In the genomic region with DNA sequence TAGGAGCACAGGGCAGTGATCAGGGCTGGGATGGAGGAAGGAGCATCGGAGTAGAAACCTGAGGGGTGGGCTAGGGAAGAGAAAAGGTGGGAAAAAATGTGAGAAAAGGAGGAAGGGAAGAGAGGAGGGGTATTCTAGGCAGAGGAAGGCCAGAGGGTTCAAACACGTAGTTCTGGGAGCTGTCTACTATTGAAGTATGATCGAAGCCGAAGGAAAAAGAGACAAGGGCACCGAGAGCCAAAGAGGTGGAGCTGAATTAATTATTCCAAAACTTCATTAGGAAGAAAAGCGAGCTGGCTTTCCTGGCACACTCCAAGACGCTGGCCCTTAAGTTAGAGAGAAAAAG, we compare ENCODE assay signal across 10 cellular contexts. TPM values are rescaled to one million over a fixed set of nuclear protein-coding genes. Genes with fewer than 3 reads are reported as not detected.
A peak's percentile ranks its signal among the peaks of the same experiment; 100 is the strongest.
DNase-seq lines count a peak whose midpoint lies in the region; ATAC-seq and TF ChIP-seq lines count a peak whose summit lies in the region.
"Had no signal": no experiment of that assay in that cellular context is flagged by ENCODE, and none has a peak within 500 bp of the region (broad histone marks: within the 10 kb centered on the region; RNA-seq: fewer than 3 reads in every experiment).

No MANE protein-coding gene starts in this region.

- peaks cover 51% of the 10 kb centered on the region for H3K27me3 ChIP-seq in CD4-positive, alpha-beta T cell (ENCODE audit: control insufficient read depth, insufficient read depth, low read length)
- no peaks in the 10 kb centered on the region for H3K27me3 ChIP-seq in PC-3 (ENCODE audit: low read length)
- peaks cover 6% of the 10 kb centered on the region for H3K27me3 ChIP-seq in neuron (ENCODE audit: insufficient read depth, low read length)
- peaks cover 21% of the 10 kb centered on the region for H3K27me3 ChIP-seq in A673 (replicated peaks; ENCODE audit: insufficient read depth, low read depth, low read length, poor library complexity)
- H3K27me3 ChIP-seq in testis, result no peaks in the 10 kb centered on the region

- H3K27me3 Mint-ChIP-seq in CD4-positive, alpha-beta T cell, result peaks cover 68% of the 10 kb centered on the region

- intact Hi-C loops in CD4-positive, alpha-beta T cell (cut with DNase I, micrococcal nuclease), result no loop called here
- intact Hi-C loops in PC-3 (cut with micrococcal nuclease), result no loop called here
- intact Hi-C loops in A673 (cut with micrococcal nuclease; ENCODE audit: unreplicated experiment), result no loop called here
- intact Hi-C loops in testis (cut with DNase I; ENCODE audit: low total_unique reads), result no loop called here

- no peaks in the 10 kb centered on the region for H3K36me3 Mint-ChIP-seq in CD4-positive, alpha-beta T cell (ENCODE audit: low read depth)

- no peak for TF ChIP-seq CTCF in CD4-positive, alpha-beta T cell (IDR thresholded peaks at IDR 0.05)
- TF ChIP-seq CTCF in PC-3 (conservative IDR thresholded peaks at IDR 0.05; ENCODE audit: low read depth, low read length), result no peak
- TF ChIP-seq CTCF in choroid plexus epithelial cell (conservative IDR thresholded peaks at IDR 0.05; ENCODE audit: low read depth, low read length), result no peak
- TF ChIP-seq CTCF in A673 (conservative IDR thresholded peaks at IDR 0.05; ENCODE audit: low read depth, low read length), result no peak
- no peak for TF ChIP-seq CTCF in testis (IDR thresholded peaks at IDR 0.05)

- no peak for ATAC-seq in CD4-positive, alpha-beta T cell (ENCODE audit: poor library complexity)
- no peak for ATAC-seq in PC-3
- no peak for ATAC-seq in HG02610 (IDR thresholded peaks at IDR 0.05; ENCODE audit: unreplicated experiment)

- H3K4me1 Mint-ChIP-seq in CD4-positive, alpha-beta T cell (ENCODE audit: low read depth), result peaks cover 38% of the 10 kb centered on the region

- H3K27ac ChIP-seq in CD4-positive, alpha-beta T cell (ENCODE audit: low read depth, low read length), result no peak overlapping the region
- no peak overlapping the region for H3K27ac ChIP-seq in PC-3 (ENCODE audit: low read length)
- no peak overlapping the region for H3K27ac ChIP-seq in A673 (ENCODE audit: low read depth, low read length, poor library complexity, severe bottlenecking)
- no peak overlapping the region for H3K27ac ChIP-seq in testis
- H3K27ac ChIP-seq: cardiac muscle cell, KMS-11 had no signal

- H3K9me3 ChIP-seq in CD4-positive, alpha-beta T cell (ENCODE audit: control insufficient read depth, low read length), result no peaks in the 10 kb centered on the region
- H3K9me3 ChIP-seq in PC-3 (ENCODE audit: low read length), result no peaks in the 10 kb centered on the region
- no peaks in the 10 kb centered on the region for H3K9me3 ChIP-seq in neuron (ENCODE audit: low read length)
- H3K9me3 ChIP-seq in A673 (ENCODE audit: low read depth, low read length, poor library complexity, severe bottlenecking), result no peaks in the 10 kb centered on the region
- no peaks in the 10 kb centered on the region for H3K9me3 ChIP-seq in testis

- no peak for DNase-seq in CD4-positive, alpha-beta T cell
- DNase-seq in PC-3, result no peak
- no peak for DNase-seq in choroid plexus epithelial cell (ENCODE audit: low read depth)
- no peak for DNase-seq in A673 (ENCODE audit: low spot score)
- DNase-seq in testis, result no peak
- no peak for DNase-seq in 8988T

- H3K9ac ChIP-seq in PC-3 (ENCODE audit: low read length), result no peak overlapping the region
- H3K9ac ChIP-seq: KMS-11 had no signal

- H3K4me3 ChIP-seq in PC-3 (ENCODE audit: low read length) (peak overlapping the region; percentile 80; the same call in 1 of the 2 replicates), choroid plexus epithelial cell (ENCODE audit: low read depth, low read length) (peak overlapping the region; percentile 38), neuron (ENCODE audit: low read length) (peak overlapping the region; percentile 53), A673 (ENCODE audit: low read depth, low read length, poor library complexity, severe bottlenecking) (no peak overlapping the region), testis (peak overlapping the region in 1 of 2 donors; percentile 45)

- no peak for TF ChIP-seq POLR2A in testis (IDR thresholded peaks at IDR 0.05)

- H3K9me3 Mint-ChIP-seq in CD4-positive, alpha-beta T cell, result no peaks in the 10 kb centered on the region

- no peak overlapping the region for H3K27ac Mint-ChIP-seq in CD4-positive, alpha-beta T cell

- H4K20me1 ChIP-seq in PC-3 (ENCODE audit: low read length), result no peaks in the 10 kb centered on the region

- no peaks in the 10 kb centered on the region for H3F3A ChIP-seq in PC-3 (ENCODE audit: low read length, unreplicated experiment)

- H3K4me1 ChIP-seq in PC-3 (ENCODE audit: insufficient read depth, low read length) (peaks cover 9% of the 10 kb centered on the region; the same call in 1 of the 2 replicates), neuron (ENCODE audit: insufficient read depth, low read length) (peaks cover 8% of the 10 kb centered on the region), A673 (ENCODE audit: insufficient read depth, low read length, poor library complexity, severe bottlenecking) (peaks cover 5% of the 10 kb centered on the region), testis (no peaks in the 10 kb centered on the region)

- WGBS in testis, 2 donors, result 36 to 44% methylated on average over 7 of the region's 7 CpGs

- H2AFZ ChIP-seq in PC-3 (ENCODE audit: low read length), result peak overlapping the region; percentile 63
- H2AFZ ChIP-seq in neuron (ENCODE audit: low read depth, low read length), result peak overlapping the region; percentile 81

- POLR2A ChIA-PET in CD4-positive, alpha-beta T cell (lab: Charles Lee), result interaction anchor here (1.5 kb wide), 1 partner anchor 71 kb away, joined by 4 read pairs; a partner anchor contains a TSS
- POLR2A ChIA-PET in PC-3 (lab: Charles Lee; ENCODE audit: unreplicated experiment), result interaction anchor here (0.6 kb wide), 1 partner anchor 100 kb away, joined by 3 read pairs; a partner anchor contains a TSS
- POLR2A ChIA-PET in A673 (lab: Charles Lee; ENCODE audit: low non-redundant PET), result no interaction called here

- H3K79me2 ChIP-seq in PC-3 (ENCODE audit: low read length), result 0 out of 2 replicates have a peak, but pooled peaks cover 6% of the 10 kb centered on the region

- BruUV-seq in PC-3 (replicated peaks; lab: Mats Ljungman, UMichigan), result no TSS peak
- BruUV-seq in A673 (replicated peaks; lab: Mats Ljungman, UMichigan), result no TSS peak

- peak overlapping the region; percentile 90 for H3K4me2 ChIP-seq in PC-3 (ENCODE audit: low read length)
- H3K4me2 ChIP-seq: KMS-11 had no signal

- CTCF ChIA-PET in CD4-positive, alpha-beta T cell (lab: Charles Lee), result interaction anchor here (0.8 kb wide), 1 partner anchor 32 kb away, joined by 3 read pairs; no protein-coding TSS in a partner anchor
- CTCF ChIA-PET in PC-3 (lab: Charles Lee), result interaction anchor here (0.8 kb wide), 1 partner anchor 30 kb away, joined by 3 read pairs; no protein-coding TSS in a partner anchor
- CTCF ChIA-PET in A673 (lab: Charles Lee), result no interaction called here

- no peaks in the 10 kb centered on the region for H3K9me2 ChIP-seq in PC-3 (replicated peaks; ENCODE audit: low read length)

- peak overlapping the region; percentile 71 for H3K4me3 Mint-ChIP-seq in CD4-positive, alpha-beta T cell

- H3K36me3 ChIP-seq in PC-3 (ENCODE audit: low read depth, low read length) (no peaks in the 10 kb centered on the region), neuron (ENCODE audit: insufficient read depth, low read length) (no peaks in the 10 kb centered on the region), A673 (ENCODE audit: insufficient read depth, low read length, poor library complexity, severe bottlenecking) (no peaks in the 10 kb centered on the region), testis (ENCODE audit: low read depth, missing control alignments) (no peaks in the 10 kb centered on the region)
- H3K36me3 ChIP-seq: cardiac muscle cell had no signal

RNA-seq across cellular contexts. Expression of a gene that starts 7.8 kb away (rescaled TPM):
- total RNA-seq in CD4-positive, alpha-beta T cell, result not detected
- total RNA-seq in PC-3 (2014; rRNA removed) (7.2 and 8.7 TPM in 2 replicates), A673 (2021) (0.69 and 0.96 TPM in 2 replicates), testis (1 to 10 TPM; 4.5 to 6.5 TPM)
- 1.6 TPM for polyA plus RNA-seq in testis (ENCODE audit: insufficient read depth, low read depth, low replicate concordance)

RNA-seq across cellular contexts. Expression of a gene that starts 8.4 kb away (rescaled TPM):
- total RNA-seq in CD4-positive, alpha-beta T cell, result not detected
- not detected in 2 replicates for total RNA-seq in PC-3 (2014; rRNA removed)
- total RNA-seq in A673 (2021), result not detected in 2 replicates
- total RNA-seq in testis, result 10 to 100 TPM in 1 of 2 donors, 1 to 10 TPM in 1; 2.5 to 10.8 TPM
- 19.7 TPM for polyA plus RNA-seq in testis (ENCODE audit: insufficient read depth, low read depth, low replicate concordance)

RNA-seq across cellular contexts. Expression of a gene that starts 25.9 kb away (rescaled TPM):
- 10 to 100 TPM; 38.3 to 43.4 TPM for total RNA-seq in CD4-positive, alpha-beta T cell
- 97.2 and 123 TPM in 2 replicates for total RNA-seq in PC-3 (2014; rRNA removed)
- 165 and 174 TPM in 2 replicates for total RNA-seq in A673 (2021)
- 10 to 100 TPM; 80.6 to 96.1 TPM for total RNA-seq in testis
- polyA plus RNA-seq in testis (ENCODE audit: insufficient read depth, low read depth, low replicate concordance), result 130 TPM

RNA-seq across cellular contexts. Expression of a gene that starts 26.1 kb away (rescaled TPM):
- 1 to 10 TPM; 5.0 to 5.1 TPM for total RNA-seq in CD4-positive, alpha-beta T cell
- total RNA-seq in PC-3 (2014; rRNA removed) (2.1 and 3.5 TPM in 2 replicates), A673 (2021) (3.4 and 4.2 TPM in 2 replicates), testis (10 to 100 TPM in 1 of 2 donors, 1 to 10 TPM in 1; 9.2 to 12.2 TPM)
- 6.6 TPM for polyA plus RNA-seq in testis (ENCODE audit: insufficient read depth, low read depth, low replicate concordance)

RNA-seq across cellular contexts. Expression of a gene that starts 33.4 kb away (rescaled TPM):
- 10 to 100 TPM; 17.2 to 18.1 TPM for total RNA-seq in CD4-positive, alpha-beta T cell
- total RNA-seq in PC-3 (2014; rRNA removed) (11.3 and 22.9 TPM in 2 replicates), A673 (2021) (25.0 and 25.2 TPM in 2 replicates), testis (10 to 100 TPM; 23.9 to 26.7 TPM)
- 15.0 TPM for polyA plus RNA-seq in testis (ENCODE audit: insufficient read depth, low read depth, low replicate concordance)
